33 cellular contexts compared by ENCODE assay signal in the genomic region with DNA sequence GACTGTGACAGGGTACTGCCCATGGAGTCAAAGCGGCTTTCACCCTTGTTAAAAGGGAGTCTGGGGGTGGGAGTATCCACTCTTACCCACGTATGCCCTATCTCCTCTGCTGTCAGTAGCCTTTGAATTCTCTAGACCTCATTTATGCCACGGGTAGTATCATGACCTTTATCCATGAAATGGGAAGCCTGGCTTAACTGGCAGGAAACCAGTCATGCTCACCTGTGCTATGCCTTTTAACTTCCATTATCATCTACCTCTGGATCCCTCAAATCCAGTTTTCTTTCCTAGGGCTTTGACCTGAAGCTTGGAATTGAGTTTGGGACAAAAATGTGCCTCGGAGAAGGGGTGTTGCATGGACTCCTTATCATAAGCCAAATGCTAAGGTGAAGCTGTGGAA. TPM values are rescaled to one million over a fixed set of nuclear protein-coding genes. Genes with fewer than 3 reads are reported as not detected.
"Had no signal": no experiment of that assay in that cellular context is flagged by ENCODE, and none has a peak within 500 bp of the region (broad histone marks: within the 10 kb centered on the region; RNA-seq: fewer than 3 reads in every experiment).

No MANE protein-coding gene starts in this region.

- H3K27ac Mint-ChIP-seq: dendritic cell treated with granulocyte-macrophage colony-stimulating factor and Interleukin-4, amounts not matched to agents 40 ng/mL and 50 ng/mL, for 4 days; effector memory CD8-positive, alpha-beta T cell; endodermal cell; mesothelial cell of epicardium; naive B cell; naive thymus-derived CD8-positive, alpha-beta T cell had no signal

- FAIRE-seq: endometrium, islet of Langerhans, keratinocyte had no signal

- H3K9me3 ChIP-seq: esophagus squamous epithelium, gastrocnemius medialis had no signal

- H3K27ac ChIP-seq: epithelial cell of prostate, esophagus squamous epithelium, gastrocnemius medialis, heart right ventricle, left lung, lower lobe of right lung had no signal

- H3K4me1 ChIP-seq: gastrocnemius medialis, left lung had no signal

- DNase-seq: cortex of kidney; effector CD8-positive, alpha-beta T cell; effector memory CD8-positive, alpha-beta T cell; endodermal cell; erythroblast; esophagus squamous epithelium; foreskin fibroblast; foreskin melanocyte; gastrocnemius medialis; glutamatergic neuron; head of caudate nucleus; heart right ventricle; hippocampal formation; left cardiac atrium; left lung; left ventricle myocardium superior; lower lobe of right lung; mesenchymal stem cell; mucosa of descending colon; naive B cell; naive thymus-derived CD8-positive, alpha-beta T cell had no signal

- H3K4me3 Mint-ChIP-seq: dendritic cell treated with granulocyte-macrophage colony-stimulating factor and Interleukin-4, amounts not matched to agents 40 ng/mL and 50 ng/mL, for 4 days; effector memory CD8-positive, alpha-beta T cell; endodermal cell; mesothelial cell of epicardium; naive B cell; naive thymus-derived CD8-positive, alpha-beta T cell had no signal

- H3K27me3 ChIP-seq: esophagus squamous epithelium, gastrocnemius medialis, heart right ventricle, left lung had no signal

- H3K4me3 ChIP-seq: esophagus squamous epithelium, gastrocnemius medialis, heart right ventricle, left lung, lower lobe of right lung, mucosa of descending colon had no signal

- ATAC-seq: effector memory CD8-positive, alpha-beta T cell; esophagus mucosa; gastrocnemius medialis; heart right ventricle; left cardiac atrium; left lung; left ventricle myocardium superior; lower lobe of right lung; mucosa of descending colon; naive thymus-derived CD8-positive, alpha-beta T cell had no signal

- H3K36me3 Mint-ChIP-seq: naive B cell had no signal

- H3K9me3 Mint-ChIP-seq: effector memory CD8-positive, alpha-beta T cell had no signal

- H3K36me3 ChIP-seq: esophagus squamous epithelium, gastrocnemius medialis, heart right ventricle, left lung, lower lobe of right lung had no signal

RNA-seq across cellular contexts. Expression of a gene that starts 30.0 kb away (rescaled TPM):
- total RNA-seq: dermis microvascular lymphatic vessel endothelial cell; glomerular endothelial cell; left cardiac atrium; lower lobe of right lung; lung microvascular endothelial cell; mesenteric fat pad; myocyte; naive thymus-derived CD8-positive, alpha-beta T cell had no signal
- polyA plus RNA-seq: heart right ventricle; naive thymus-derived CD8-positive, alpha-beta T cell had no signal
